In genomic region chr20:62860391-62860923, GRCh38 we compare ENCODE assay signal across 8 cellular contexts. TPM values are rescaled to one million over a fixed set of nuclear protein-coding genes. Genes with fewer than 3 reads are reported as not detected.
DNase-seq lines count a peak whose midpoint lies in the region; ATAC-seq lines count a peak whose summit lies in the region.

No MANE protein-coding gene starts in this region.

- H3K4me3 Mint-ChIP-seq in activated T-cell treated with anti-CD3 and anti-CD28 coated beads, Interleukin-2, amount 50 U/mL, for 4 hours: peak overlapping the region; percentile 67
- H3K4me3 Mint-ChIP-seq in dendritic cell treated with granulocyte-macrophage colony-stimulating factor and Interleukin-4, amounts not matched to agents 40 ng/mL and 50 ng/mL, for 4 days: peak overlapping the region; percentile 22

- H3K27me3 ChIP-seq in NT2/D1 (ENCODE audit: insufficient read depth, insufficient read length) (peaks cover 3% of the 10 kb centered on the region), muscle layer of colon (ENCODE audit: control insufficient read depth in 1 of 2, insufficient read depth in 2 of 2, low read length in 2 of 2) (peaks cover 0 to 5% of the 10 kb centered on the region in 2 donors)

- no peaks in the 10 kb centered on the region; the same call in 1 of the 2 replicates for H3K9me3 ChIP-seq in NT2/D1 (ENCODE audit: insufficient read depth, low read length)
- H3K9me3 ChIP-seq in muscle layer of colon (ENCODE audit: low read length): no peaks in the 10 kb centered on the region

- no peaks in the 10 kb centered on the region for H3K9me3 Mint-ChIP-seq in activated T-cell treated with anti-CD3 and anti-CD28 coated beads, Interleukin-2, amount 50 U/mL, for 4 hours
- no peaks in the 10 kb centered on the region for H3K9me3 Mint-ChIP-seq in dendritic cell treated with granulocyte-macrophage colony-stimulating factor and Interleukin-4, amounts not matched to agents 40 ng/mL and 50 ng/mL, for 4 days

- H3K4me1 Mint-ChIP-seq in activated T-cell treated with anti-CD3 and anti-CD28 coated beads, Interleukin-2, amount 50 U/mL, for 4 hours (ENCODE audit: low read depth): peaks cover 15% of the 10 kb centered on the region
- peaks cover 16% of the 10 kb centered on the region for H3K4me1 Mint-ChIP-seq in dendritic cell treated with granulocyte-macrophage colony-stimulating factor and Interleukin-4, amounts not matched to agents 40 ng/mL and 50 ng/mL, for 4 days (ENCODE audit: low read depth)

- ATAC-seq in activated T-cell treated with anti-CD3 and anti-CD28 coated beads, Interleukin-2, amount 50 U/mL, for 4 hours: peak in 1 of 2 donors; percentile 5
- ATAC-seq in HG02588 (IDR thresholded peaks at IDR 0.05; ENCODE audit: unreplicated experiment): no peak

- DNase-seq in activated T-cell treated with anti-CD3 and anti-CD28 coated beads, Interleukin-2, amount 50 U/mL, for 4 hours: no peak
- DNase-seq in activated T-cell treated with anti-CD3 and anti-CD28 coated beads for 4 hours (no peak), NT2/D1 (ENCODE audit: low read depth, low spot score) (no peak), cerebellum (ENCODE audit: low spot score) (no peak), dedifferentiated amniotic fluid mesenchymal stem cell (ENCODE audit: extremely low spot score) (no peak)

- peak overlapping the region; percentile 44 for H3K27ac ChIP-seq in muscle layer of colon (ENCODE audit: low read depth, low read length)

- H3K4me3 ChIP-seq in NT2/D1 (ENCODE audit: insufficient read length, low read depth) (peak overlapping the region; percentile 66), muscle layer of colon (ENCODE audit: low read depth in 1 of 2, low read length in 2 of 2) (peak overlapping the region in 1 of 2 donors; percentile 41)

- H3K36me3 Mint-ChIP-seq in activated T-cell treated with anti-CD3 and anti-CD28 coated beads, Interleukin-2, amount 50 U/mL, for 4 hours (ENCODE audit: insufficient read depth): peaks cover 8% of the 10 kb centered on the region
- H3K36me3 Mint-ChIP-seq in dendritic cell treated with granulocyte-macrophage colony-stimulating factor and Interleukin-4, amounts not matched to agents 40 ng/mL and 50 ng/mL, for 4 days (ENCODE audit: low read depth): peaks cover 10% of the 10 kb centered on the region

- peak overlapping the region; percentile 82 for H3K9ac ChIP-seq in NT2/D1 (ENCODE audit: insufficient read length, low read depth)
- no peak overlapping the region for H3K9ac ChIP-seq in muscle layer of colon (ENCODE audit: low read length)

- H3K27me3 Mint-ChIP-seq in activated T-cell treated with anti-CD3 and anti-CD28 coated beads, Interleukin-2, amount 50 U/mL, for 4 hours (ENCODE audit: low read depth): no peaks in the 10 kb centered on the region
- peaks cover 17% of the 10 kb centered on the region for H3K27me3 Mint-ChIP-seq in dendritic cell treated with granulocyte-macrophage colony-stimulating factor and Interleukin-4, amounts not matched to agents 40 ng/mL and 50 ng/mL, for 4 days

- H3K36me3 ChIP-seq in NT2/D1 (ENCODE audit: insufficient read depth, insufficient read length, low read length): peaks cover 36% of the 10 kb centered on the region
- peaks cover 11% of the 10 kb centered on the region for H3K36me3 ChIP-seq in muscle layer of colon (ENCODE audit: insufficient read depth, low read length)

- intact Hi-C loops in dendritic cell treated with granulocyte-macrophage colony-stimulating factor and Interleukin-4, amounts not matched to agents 40 ng/mL and 50 ng/mL, for 4 days (cut with micrococcal nuclease): loop anchor here (5.0 kb wide), 1 partner anchor 92 kb away; the partner anchor contains the start of gene SLC17A9

- H3K4me1 ChIP-seq in NT2/D1 (ENCODE audit: insufficient read depth, insufficient read length) (peaks cover 2% of the 10 kb centered on the region), muscle layer of colon (ENCODE audit: insufficient read depth, low read length) (peaks cover 15% of the 10 kb centered on the region)

- no peak overlapping the region for H3K27ac Mint-ChIP-seq in dendritic cell treated with granulocyte-macrophage colony-stimulating factor and Interleukin-4, amounts not matched to agents 40 ng/mL and 50 ng/mL, for 4 days

RNA-seq across cellular contexts. Expression of gene TCFL5, which starts 1.2 kb away (rescaled TPM):
- 1 to 10 TPM; 4.4 to 4.9 (median 4.5) TPM for total RNA-seq in activated T-cell treated with anti-CD3 and anti-CD28 coated beads, Interleukin-2, amount 50 U/mL, for 4 hours
- total RNA-seq in cerebellum: 9.3 TPM

RNA-seq across cellular contexts. Expression of gene COL9A3, which starts 43.6 kb away (rescaled TPM):
- under 1 TPM; 0.10 to 0.33 (median 0.21) TPM for total RNA-seq in activated T-cell treated with anti-CD3 and anti-CD28 coated beads, Interleukin-2, amount 50 U/mL, for 4 hours
- total RNA-seq in cerebellum: 3.8 TPM

RNA-seq across cellular contexts. Expression of gene OGFR, which starts 55.8 kb away (rescaled TPM):
- total RNA-seq in activated T-cell treated with anti-CD3 and anti-CD28 coated beads, Interleukin-2, amount 50 U/mL, for 4 hours: 10 to 100 TPM; 45.8 to 57.9 (median 53.9) TPM
- 12.0 TPM for total RNA-seq in cerebellum
